8 cellular contexts compared by ENCODE assay signal in genomic region chr20:25623736-25624499, GRCh38. TPM values are rescaled to one million over a fixed set of nuclear protein-coding genes. Genes with fewer than 3 reads are reported as not detected.
DNase-seq lines count a peak whose midpoint lies in the region; ATAC-seq and TF ChIP-seq lines count a peak whose summit lies in the region.

TSS of gene NANP (minus strand) at chr20:25624014. CDS start at chr20:25623948, 66 bp downstream.

- no peaks in the 10 kb centered on the region for H3K9me3 ChIP-seq in mucosa of rectum (ENCODE audit: control insufficient read depth in 2 of 2, low read length in 2 of 2)

- TF ChIP-seq POLR2A in erythroblast (IDR thresholded peaks at IDR 0.05; ENCODE audit: low read length), result peak; percentile 95

- no peaks in the 10 kb centered on the region for H3K27me3 ChIP-seq in mucosa of rectum (ENCODE audit: control insufficient read depth in 2 of 2, insufficient read depth in 2 of 2, low read length in 2 of 2)

- peak within 1 kb of the TSS; percentile 91 to 95 for H3K27ac ChIP-seq in mucosa of rectum (ENCODE audit: low read depth in 2 of 2, low read length in 2 of 2)

- H3K9me3 Mint-ChIP-seq in IgD-negative memory B cell, result peaks cover 0 to 3% (median 0%) of the 10 kb centered on the region in 3 donors

- no peaks in the 10 kb centered on the region for H3K27me3 Mint-ChIP-seq in IgD-negative memory B cell

- H3K4me3 Mint-ChIP-seq in IgD-negative memory B cell, result peak within 1 kb of the TSS; percentile 93 to 99 (median 97)

- peaks cover 14 to 32% (median 19%) of the 10 kb centered on the region in 3 donors for H3K4me1 Mint-ChIP-seq in IgD-negative memory B cell

- DNase-seq in DMS53 (lab: John Stamatoyannopoulos, UW) (peak; percentile 99), OCI-M1 (lab: John Stamatoyannopoulos, UW) (peak; percentile 98), activated T-cell treated with anti-CD3 and anti-CD28 coated beads for 48 hours (ENCODE audit: low read depth) (peak; percentile 89), erythroblast (lab: John Stamatoyannopoulos, UW) (peak; percentile 94 to 95)
- DNase-seq in stimulated activated CD8-positive, alpha-beta memory T cell treated with anti-CD3 and anti-CD28 coated beads, Interleukin-4, amount 100 ng/mL, for 4 hours (ENCODE audit: low read depth in 2 of 2, low spot score in 1 of 2), result peak; percentile 60 to 74

- ATAC-seq in GM21576 (IDR thresholded peaks at IDR 0.05; ENCODE audit: unreplicated experiment), result peak; percentile 78

- H3K4me3 ChIP-seq in mucosa of rectum (ENCODE audit: low read length in 2 of 2), result peak within 1 kb of the TSS; percentile 76 to 95

- peaks cover 14% of the 10 kb centered on the region in 2 donors for H3K4me1 ChIP-seq in mucosa of rectum (ENCODE audit: control insufficient read depth in 2 of 2, insufficient read depth in 2 of 2, low read length in 2 of 2)

- peak within 1 kb of the TSS; percentile 85 to 96 (median 95) for H3K27ac Mint-ChIP-seq in IgD-negative memory B cell

- peak within 1 kb of the TSS; percentile 91 to 94 for H3K9ac ChIP-seq in mucosa of rectum (ENCODE audit: low read depth in 1 of 2, low read length in 2 of 2)

- H3K36me3 ChIP-seq in mucosa of rectum (ENCODE audit: control insufficient read depth in 2 of 2, insufficient read depth in 2 of 2, low read length in 2 of 2), result no peaks in the 10 kb centered on the region

- H3K36me3 Mint-ChIP-seq in IgD-negative memory B cell, result peaks cover 2% of the 10 kb centered on the region

RNA-seq across cellular contexts. Expression of gene NANP, which starts in this region (rescaled TPM):
- 0.73 TPM for polyA plus RNA-seq in IgD-negative memory B cell

Comparison
In these comparisons a context has a peak if more than half of its experiments do, and no peak if none do; other contexts are left out.
1. Peak in every context shown above with its lines: DNase-seq, ATAC-seq, H3K4me3 ChIP-seq and H3K27ac ChIP-seq.